In genomic region chr21:40732998-40733397, GRCh38 we compare ENCODE assay signal across 15 cellular contexts.
DNase-seq lines count a peak whose midpoint lies in the region; ATAC-seq lines count a peak whose summit lies in the region.
"Had no signal": no experiment of that assay in that cellular context is flagged by ENCODE, and none has a peak within 500 bp of the region (broad histone marks: within the 10 kb centered on the region; RNA-seq: fewer than 3 reads in every experiment).

No MANE protein-coding gene starts in this region.

- H3K4me1 Mint-ChIP-seq in activated CD8-positive, alpha-beta memory T cell treated with anti-CD3 and anti-CD28 coated beads, Interleukin-2, amount 10 ng/mL, durations not matched to agents 7 days and 5 days: no peaks in the 10 kb centered on the region
- H3K4me1 Mint-ChIP-seq: T-cell had no signal

- CTCF ChIA-PET in activated CD8-positive, alpha-beta memory T cell treated with anti-CD3 and anti-CD28 coated beads, Interleukin-2, amount 10 ng/mL, durations not matched to agents 7 days and 5 days (lab: Charles Lee): no interaction called here

- no peak overlapping the region for H3K4me3 Mint-ChIP-seq in activated CD8-positive, alpha-beta memory T cell treated with anti-CD3 and anti-CD28 coated beads, Interleukin-2, amount 10 ng/mL, durations not matched to agents 7 days and 5 days
- H3K4me3 Mint-ChIP-seq: T-cell had no signal

- peaks cover 2% of the 10 kb centered on the region for H3K9me3 Mint-ChIP-seq in activated CD8-positive, alpha-beta memory T cell treated with anti-CD3 and anti-CD28 coated beads, Interleukin-2, amount 10 ng/mL, durations not matched to agents 7 days and 5 days (ENCODE audit: low read depth)
- H3K9me3 Mint-ChIP-seq: T-cell had no signal

- H3K27ac Mint-ChIP-seq in activated CD8-positive, alpha-beta memory T cell treated with anti-CD3 and anti-CD28 coated beads, Interleukin-2, amount 10 ng/mL, durations not matched to agents 7 days and 5 days: no peak overlapping the region
- H3K27ac Mint-ChIP-seq: T-cell had no signal

- no peaks in the 10 kb centered on the region for H3K36me3 Mint-ChIP-seq in activated CD8-positive, alpha-beta memory T cell treated with anti-CD3 and anti-CD28 coated beads, Interleukin-2, amount 10 ng/mL, durations not matched to agents 7 days and 5 days
- H3K36me3 Mint-ChIP-seq: T-cell had no signal

- no peak for ATAC-seq in HG03039 (IDR thresholded peaks at IDR 0.05; ENCODE audit: unreplicated experiment)
- ATAC-seq in activated CD8-positive, alpha-beta memory T cell treated with anti-CD3 and anti-CD28 coated beads, Interleukin-2, amount 10 ng/mL, durations not matched to agents 7 days and 5 days: no peak
- ATAC-seq: HCT116, K562, PC-3, T-cell had no signal

- no peaks in the 10 kb centered on the region for H3K27me3 Mint-ChIP-seq in activated CD8-positive, alpha-beta memory T cell treated with anti-CD3 and anti-CD28 coated beads, Interleukin-2, amount 10 ng/mL, durations not matched to agents 7 days and 5 days

- DNase-seq in COR-L47 (lab: John Stamatoyannopoulos, UW): peak; percentile 10
- peak; percentile 94 for DNase-seq in NCI-H1092 treated with DMSO at 0.1 percent for 48 hours (lab: John Stamatoyannopoulos, UW)
- DNase-seq in NCI-H2029 treated with DMSO at 0.1 percent for 48 hours (lab: John Stamatoyannopoulos, UW): peak; percentile 87
- DNase-seq in NCI-H69 (lab: John Stamatoyannopoulos, UW): peak; percentile 85
- no peak for DNase-seq in activated CD8-positive, alpha-beta memory T cell treated with anti-CD3 and anti-CD28 coated beads, Interleukin-2, amount 10 ng/mL, durations not matched to agents 7 days and 5 days
- no peak for DNase-seq in NCI-H82 treated with DMSO at 0.1 percent for 48 hours (lab: John Stamatoyannopoulos, UW; ENCODE audit: unreplicated experiment)
- no peak for DNase-seq in GM19238 (ENCODE audit: insufficient read length, low spot score)
- DNase-seq: Caco-2, GDM1, NCI-H146, PC-3, T-cell had no signal

Comparison
In these comparisons a context has a peak if more than half of its experiments do, and no peak if none do; other contexts are left out.
1. DNase-seq: peak in COR-L47 (single experiment), NCI-H1092 treated with DMSO at 0.1 percent for 48 hours (single experiment), NCI-H2029 treated with DMSO at 0.1 percent for 48 hours (single experiment) and NCI-H69 (single experiment); none in activated CD8-positive, alpha-beta memory T cell treated with anti-CD3 and anti-CD28 coated beads, Interleukin-2, amount 10 ng/mL, durations not matched to agents 7 days and 5 days (single experiment), NCI-H82 treated with DMSO at 0.1 percent for 48 hours (single experiment) and GM19238 (single experiment).